ENCODE assay signal across 29 cellular contexts in the genomic region with DNA sequence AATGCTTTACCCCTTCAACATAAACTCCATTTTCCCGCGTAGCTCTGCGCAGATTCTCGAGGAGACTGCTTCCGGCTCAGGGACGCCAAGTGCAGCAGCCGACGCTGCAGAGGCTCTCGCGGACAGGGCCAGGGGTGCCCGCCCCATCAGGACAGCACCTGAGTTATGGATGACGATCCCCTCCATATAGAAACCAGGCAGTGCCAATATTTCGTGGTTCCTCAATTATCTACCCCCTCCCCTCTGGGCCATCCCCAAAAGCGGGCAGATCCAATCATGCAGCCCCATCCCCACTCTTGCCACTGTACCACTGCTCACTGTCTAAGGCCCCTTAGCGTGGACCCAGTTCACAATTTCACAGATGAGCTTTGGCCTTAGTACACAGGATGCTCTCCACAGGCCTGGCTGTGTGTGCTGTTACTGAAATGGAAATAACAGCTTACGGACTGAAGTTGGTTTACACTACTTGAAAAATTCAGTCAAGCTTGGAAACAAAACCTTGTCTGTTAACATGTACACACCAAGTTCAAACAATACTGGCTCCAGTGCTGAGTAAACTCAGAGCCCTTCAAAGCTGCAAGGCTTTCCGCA.
"Had no signal": no experiment of that assay in that cellular context is flagged by ENCODE, and none has a peak within 500 bp of the region (broad histone marks: within the 10 kb centered on the region; RNA-seq: fewer than 3 reads in every experiment).

No MANE protein-coding gene starts in this region.

- H3K27ac ChIP-seq: SJCRH30, SK-N-MC had no signal

- H3K36me3 ChIP-seq: SJCRH30 had no signal

- H3K4me3 ChIP-seq: K562, SJCRH30, SK-N-MC had no signal

- H3K4me1 ChIP-seq: SJCRH30 had no signal

- FAIRE-seq: bronchial epithelial cell, K562, TTC549 had no signal

- H3K27me3 Mint-ChIP-seq: activated naive CD8-positive, alpha-beta T cell had no signal

- H3K4me3 Mint-ChIP-seq: activated CD4-positive, alpha-beta memory T cell treated with anti-CD3 and anti-CD28 coated beads for 36 hours; activated CD4-positive, alpha-beta T cell treated with anti-CD3 and anti-CD28 coated beads for 36 hours; activated naive CD4-positive, alpha-beta T cell treated with anti-CD3 and anti-CD28 coated beads, Interleukin-2, amount 10 ng/mL, durations not matched to agents 7 days and 5 days; activated naive CD8-positive, alpha-beta T cell; activated naive CD8-positive, alpha-beta T cell treated with anti-CD3 and anti-CD28 coated beads, Interleukin-2, amount 50 U/mL, for 24 hours; brain; T-helper 2 cell treated with Interferon-gamma antibody and Interleukin-4, amounts not matched to agents 5 μg/mL and 100 μg/mL, for 36 hours had no signal

- H3K36me3 Mint-ChIP-seq: activated CD4-positive, alpha-beta memory T cell treated with anti-CD3 and anti-CD28 coated beads for 36 hours; activated naive CD4-positive, alpha-beta T cell treated with anti-CD3 and anti-CD28 coated beads, Interleukin-2, amount 10 ng/mL, durations not matched to agents 7 days and 5 days; activated naive CD8-positive, alpha-beta T cell; brain had no signal

- H3K9me3 ChIP-seq: SJCRH30 had no signal

- H3K4me1 Mint-ChIP-seq: activated naive CD8-positive, alpha-beta T cell treated with anti-CD3 and anti-CD28 coated beads, Interleukin-2, amount 50 U/mL, for 24 hours had no signal

- DNase-seq: activated CD4-positive, alpha-beta memory T cell treated with anti-CD3 and anti-CD28 coated beads for 36 hours; activated CD4-positive, alpha-beta T cell treated with anti-CD3 and anti-CD28 coated beads for 36 hours; activated CD4-positive, alpha-beta T cell treated with anti-CD3 and anti-CD28 coated beads, Interleukin-2, amount 50 U/mL, for 1 hour; activated CD8-positive, alpha-beta memory T cell treated with anti-CD3 and anti-CD28 coated beads, Interleukin-2, amount 50 U/mL, for 48 hours; activated effector memory CD4-positive, alpha-beta T cell treated with Interleukin-2 at 50 U/mL for 16 hours; activated naive CD4-positive, alpha-beta T cell treated with anti-CD3 and anti-CD28 coated beads, Interleukin-2, amount 10 ng/mL, durations not matched to agents 7 days and 5 days; activated naive CD8-positive, alpha-beta T cell treated with anti-CD3 and anti-CD28 coated beads, Interleukin-2, amount 50 U/mL, for 24 hours; activated T-cell treated with anti-CD3 and anti-CD28 coated beads, Interleukin-2, amount 50 U/mL, for 48 hours; anterior cingulate cortex; caudate nucleus; NCI-H1105; NCI-H1417 treated with DMSO at 0.1 percent for 48 hours; NCI-H187 treated with DMSO at 0.1 percent for 48 hours; NCI-H2081; NCI-H2171 treated with DMSO at 0.1 percent for 48 hours; NCI-H2227 treated with DMSO at 0.1 percent for 48 hours; NCI-H446; NCI-H524 treated with DMSO at 0.1 percent for 48 hours; NCI-H82; SHP77; SJCRH30 had no signal

- H3K27ac Mint-ChIP-seq: activated CD4-positive, alpha-beta memory T cell treated with anti-CD3 and anti-CD28 coated beads for 36 hours; activated CD4-positive, alpha-beta T cell treated with anti-CD3 and anti-CD28 coated beads for 36 hours; activated naive CD4-positive, alpha-beta T cell treated with anti-CD3 and anti-CD28 coated beads, Interleukin-2, amount 10 ng/mL, durations not matched to agents 7 days and 5 days; activated naive CD8-positive, alpha-beta T cell; activated naive CD8-positive, alpha-beta T cell treated with anti-CD3 and anti-CD28 coated beads, Interleukin-2, amount 50 U/mL, for 24 hours; T-helper 2 cell treated with Interferon-gamma antibody and Interleukin-4, amounts not matched to agents 5 μg/mL and 100 μg/mL, for 36 hours had no signal

- H3K9me3 Mint-ChIP-seq: activated CD4-positive, alpha-beta memory T cell treated with anti-CD3 and anti-CD28 coated beads for 36 hours; activated naive CD4-positive, alpha-beta T cell treated with anti-CD3 and anti-CD28 coated beads, Interleukin-2, amount 10 ng/mL, durations not matched to agents 7 days and 5 days; activated naive CD8-positive, alpha-beta T cell treated with anti-CD3 and anti-CD28 coated beads, Interleukin-2, amount 50 U/mL, for 24 hours; T-helper 2 cell treated with Interferon-gamma antibody and Interleukin-4, amounts not matched to agents 5 μg/mL and 100 μg/mL, for 36 hours had no signal

- ATAC-seq: activated naive CD8-positive, alpha-beta T cell treated with anti-CD3 and anti-CD28 coated beads, Interleukin-2, amount 50 U/mL, for 24 hours; K562; Panc1 had no signal
